28 cellular contexts compared by ENCODE assay signal in the genomic region with DNA sequence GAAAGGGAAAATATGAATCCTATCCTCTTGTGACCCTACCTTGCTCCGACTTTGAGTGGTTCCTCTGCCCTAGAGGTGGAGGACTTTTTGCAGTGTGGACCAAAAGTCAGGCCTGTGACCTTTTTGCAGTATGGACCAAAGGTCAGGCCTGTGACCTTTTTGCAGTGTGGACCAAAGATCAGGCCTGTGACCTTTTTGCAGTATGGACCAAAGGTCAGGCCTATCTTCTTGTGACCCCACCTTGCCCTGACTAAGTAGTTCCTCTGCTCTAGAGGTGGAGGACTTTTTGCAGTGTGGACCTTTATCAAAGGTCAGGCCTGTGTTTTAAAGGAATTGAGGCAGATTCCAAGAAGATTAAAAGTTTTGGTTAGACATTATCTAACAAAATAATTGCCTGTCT. TPM values are rescaled to one million over a fixed set of nuclear protein-coding genes. Genes with fewer than 3 reads are reported as not detected.
"Had no signal": no experiment of that assay in that cellular context is flagged by ENCODE, and none has a peak within 500 bp of the region (broad histone marks: within the 10 kb centered on the region; RNA-seq: fewer than 3 reads in every experiment).

No MANE protein-coding gene starts in this region.

- H3K4me1 ChIP-seq: Peyer's patch had no signal

- H3K27ac ChIP-seq: PC-9, Peyer's patch, SJCRH30 had no signal

- H3K36me3 ChIP-seq: Peyer's patch, SJCRH30 had no signal

- H3K9me3 ChIP-seq: Peyer's patch, SJCRH30 had no signal

- H3K27ac Mint-ChIP-seq: IgD-negative memory B cell had no signal

- ATAC-seq: Right ventricle myocardium inferior, SK-N-SH treated with all-trans-retinoic acid at 6 μM for 48 hours had no signal

- DNase-seq: KBM-7; MV-4-11; NCI-H1048; NCI-H1105; NCI-H1417; NCI-H1436 treated with DMSO at 0.1 percent for 48 hours; NCI-H1694; NCI-H187 treated with DMSO at 0.1 percent for 48 hours; NCI-H2029 treated with DMSO at 0.1 percent for 48 hours; NCI-H2171 treated with DMSO at 0.1 percent for 48 hours; NCI-H345; NCI-H446 treated with DMSO at 0.1 percent for 48 hours; NCI-H510A treated with DMSO at 0.1 percent for 48 hours; NCI-H526; NCI-H748 treated with DMSO at 0.1 percent for 48 hours; NK-92 treated with Interleukin-12 subunit alpha and Interleukin-12 subunit beta, amount 100 ng/mL, for 24 hours; PC-9; Peyer's patch; SHP77 treated with DMSO at 0.1 percent for 48 hours had no signal

- H3K4me3 ChIP-seq: PC-9, Peyer's patch, SJCRH30 had no signal

- H3K27me3 ChIP-seq: Peyer's patch, SJCRH30 had no signal

- H3K9me3 Mint-ChIP-seq: IgD-negative memory B cell had no signal

- H3K4me3 Mint-ChIP-seq: IgD-negative memory B cell had no signal

- H3K27me3 Mint-ChIP-seq: IgD-negative memory B cell had no signal

RNA-seq across cellular contexts. Expression of gene ERVFRD-1, which starts 10.9 kb away (rescaled TPM):
- total RNA-seq: HT1080, LHCN-M2, MCF 10A, OCI-LY7, PC-9, Peyer's patch, RPMI7951, SJCRH30 had no signal
